ENCODE assay signal across 20 cellular contexts in genomic region chr11:3810951-3811350, GRCh38.
"Had no signal": no experiment of that assay in that cellular context is flagged by ENCODE, and none has a peak within 500 bp of the region (broad histone marks: within the 10 kb centered on the region; RNA-seq: fewer than 3 reads in every experiment).

No MANE protein-coding gene starts in this region.

- H3K36me3 ChIP-seq: gastroesophageal sphincter, prostate gland, sigmoid colon, thoracic aorta had no signal

- H3K27ac Mint-ChIP-seq: activated CD4-positive, alpha-beta T cell treated with anti-CD3 and anti-CD28 coated beads, Interleukin-2, amount 10 ng/mL, durations not matched to agents 7 days and 5 days; activated naive CD8-positive, alpha-beta T cell treated with anti-CD3 and anti-CD28 coated beads, Interleukin-2, amount 10 ng/mL, durations not matched to agents 7 days and 5 days; brain; memory B cell; natural killer cell treated with Interleukin-12 subunit alpha and Interleukin-12 subunit beta and Interleukin-15 and Interleukin-18, amount 100 ng/mL, for 72 hours; stimulated activated effector memory CD8-positive, alpha-beta T cell treated with anti-CD3 and anti-CD28 coated beads, Interleukin-12 subunit alpha, Interleukin-12 subunit beta, amount 100 ng/mL, for 72 hours had no signal

- H3K4me3 Mint-ChIP-seq: activated naive CD8-positive, alpha-beta T cell treated with anti-CD3 and anti-CD28 coated beads, Interleukin-2, amount 10 ng/mL, durations not matched to agents 7 days and 5 days; central memory CD8-positive, alpha-beta T cell; memory B cell; natural killer cell treated with Interleukin-12 subunit alpha and Interleukin-12 subunit beta and Interleukin-15 and Interleukin-18, amount 100 ng/mL, for 72 hours; stimulated activated effector memory CD8-positive, alpha-beta T cell treated with anti-CD3 and anti-CD28 coated beads, Interleukin-12 subunit alpha, Interleukin-12 subunit beta, amount 100 ng/mL, for 72 hours had no signal

- H3K9me3 ChIP-seq: esophagus squamous epithelium, gastroesophageal sphincter, prostate gland, sigmoid colon, thoracic aorta had no signal

- H3K79me2 ChIP-seq: hepatocyte had no signal

- H3K36me3 Mint-ChIP-seq: activated naive CD8-positive, alpha-beta T cell treated with anti-CD3 and anti-CD28 coated beads, Interleukin-2, amount 10 ng/mL, durations not matched to agents 7 days and 5 days; brain; memory B cell; natural killer cell treated with Interleukin-12 subunit alpha and Interleukin-12 subunit beta and Interleukin-15 and Interleukin-18, amount 100 ng/mL, for 72 hours; stimulated activated effector memory CD8-positive, alpha-beta T cell treated with anti-CD3 and anti-CD28 coated beads, Interleukin-12 subunit alpha, Interleukin-12 subunit beta, amount 100 ng/mL, for 72 hours had no signal

- H2AFZ ChIP-seq: hepatocyte had no signal

- H3K4me1 ChIP-seq: prostate gland had no signal

- H3K4me2 ChIP-seq: hepatocyte had no signal

- H3K27me3 Mint-ChIP-seq: activated CD4-positive, alpha-beta T cell treated with anti-CD3 and anti-CD28 coated beads, Interleukin-2, amount 10 ng/mL, durations not matched to agents 7 days and 5 days; activated naive CD8-positive, alpha-beta T cell treated with anti-CD3 and anti-CD28 coated beads, Interleukin-2, amount 10 ng/mL, durations not matched to agents 7 days and 5 days; brain; central memory CD8-positive, alpha-beta T cell; memory B cell; natural killer cell treated with Interleukin-12 subunit alpha and Interleukin-12 subunit beta and Interleukin-15 and Interleukin-18, amount 100 ng/mL, for 72 hours had no signal

- ATAC-seq: gastroesophageal sphincter; natural killer cell treated with Interleukin-12 subunit alpha and Interleukin-12 subunit beta and Interleukin-15 and Interleukin-18, amount 100 ng/mL, for 72 hours; stimulated activated effector memory CD8-positive, alpha-beta T cell treated with anti-CD3 and anti-CD28 coated beads, Interleukin-12 subunit alpha, Interleukin-12 subunit beta, amount 100 ng/mL, for 72 hours had no signal

- FAIRE-seq: endothelial cell of umbilical vein, TTC549 had no signal

- H3K9me3 Mint-ChIP-seq: activated CD4-positive, alpha-beta T cell treated with anti-CD3 and anti-CD28 coated beads, Interleukin-2, amount 10 ng/mL, durations not matched to agents 7 days and 5 days; activated naive CD8-positive, alpha-beta T cell treated with anti-CD3 and anti-CD28 coated beads, Interleukin-2, amount 10 ng/mL, durations not matched to agents 7 days and 5 days; brain; central memory CD8-positive, alpha-beta T cell; memory B cell; natural killer cell treated with Interleukin-12 subunit alpha and Interleukin-12 subunit beta and Interleukin-15 and Interleukin-18, amount 100 ng/mL, for 72 hours; stimulated activated effector memory CD8-positive, alpha-beta T cell treated with anti-CD3 and anti-CD28 coated beads, Interleukin-12 subunit alpha, Interleukin-12 subunit beta, amount 100 ng/mL, for 72 hours had no signal

- H3K27ac ChIP-seq: gastroesophageal sphincter, hepatocyte, prostate gland, sigmoid colon, thoracic aorta had no signal

- DNase-seq: activated CD4-positive, alpha-beta T cell treated with anti-CD3 and anti-CD28 coated beads, Interleukin-2, amount 10 ng/mL, durations not matched to agents 7 days and 5 days; activated naive CD4-positive, alpha-beta T cell; activated naive CD8-positive, alpha-beta T cell treated with anti-CD3 and anti-CD28 coated beads, Interleukin-2, amount 10 ng/mL, durations not matched to agents 7 days and 5 days; activated T-cell treated with anti-CD3 and anti-CD28 coated beads for 4 hours; cortex of kidney; effector CD4-positive, alpha-beta T cell; esophagus squamous epithelium; islet precursor cell; sigmoid colon had no signal

- H3K27me3 ChIP-seq: esophagus squamous epithelium, gastroesophageal sphincter, hepatocyte, sigmoid colon had no signal

- H3K4me3 ChIP-seq: esophagus squamous epithelium, gastroesophageal sphincter, hepatocyte, prostate gland, sigmoid colon, thoracic aorta had no signal
